ENCODE assay signal across 25 cellular contexts in the genomic region with DNA sequence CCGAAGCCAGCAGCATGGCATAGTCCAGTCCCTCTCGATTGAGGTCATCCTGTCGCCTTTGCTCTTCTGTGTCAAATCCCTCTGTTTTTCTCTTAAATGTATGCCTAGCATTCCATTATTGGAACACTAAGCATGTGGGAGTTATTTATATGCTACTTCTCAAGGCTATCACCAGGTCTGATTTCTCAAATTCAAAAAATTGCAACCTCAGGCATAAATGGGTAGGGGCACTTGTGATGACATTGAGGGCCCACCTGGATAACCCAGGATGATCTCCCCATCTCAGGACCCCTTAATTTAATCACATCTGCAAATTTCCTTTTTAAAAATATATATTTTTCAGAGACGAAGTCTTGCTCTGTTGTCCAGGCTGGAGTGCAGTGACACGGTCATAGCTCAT.
DNase-seq lines count a peak whose midpoint lies in the region; ATAC-seq, FAIRE-seq and TF ChIP-seq lines count a peak whose summit lies in the region.
"Had no signal": no experiment of that assay in that cellular context is flagged by ENCODE, and none has a peak within 500 bp of the region (broad histone marks: within the 10 kb centered on the region; RNA-seq: fewer than 3 reads in every experiment).

No MANE protein-coding gene starts in this region.

- BruUV-seq in K562 (replicated peaks; lab: Mats Ljungman, UMichigan) = no TSS peak

- H3K4me2 ChIP-seq in K562 (ENCODE audit: insufficient read depth, low read length) = no peak overlapping the region
- H3K4me2 ChIP-seq: BLaER1 had no signal

- H3K4me3 Mint-ChIP-seq in activated naive CD8-positive, alpha-beta T cell = no peak overlapping the region
- H3K4me3 Mint-ChIP-seq in activated naive CD8-positive, alpha-beta T cell treated with anti-CD3 and anti-CD28 coated beads for 36 hours = no peak overlapping the region
- no peak overlapping the region for H3K4me3 Mint-ChIP-seq in progenitor cell of endocrine pancreas (ENCODE audit: low read depth)
- H3K4me3 Mint-ChIP-seq: B cell; CD4-positive, CD25-positive, alpha-beta regulatory T cell; CD8-positive, alpha-beta T cell had no signal

- in situ Hi-C loops in K562 (cut with MboI) = no loop called here

- ATAC-seq in K562 (no peak), GM21367 (IDR thresholded peaks at IDR 0.05; ENCODE audit: unreplicated experiment) (no peak)
- ATAC-seq: CD8-positive, alpha-beta T cell; GM12878 had no signal

- TF ChIP-seq CTCF in K562 (IDR thresholded peaks at IDR 0.05 in 2 of 3, conservative IDR thresholded peaks at IDR 0.05 in 1 of 3; ENCODE audit: insufficient read depth in 2 of 3, low read depth in 1 of 3, low read length in 3 of 3) (no peak), dorsolateral prefrontal cortex (IDR thresholded peaks at IDR 0.05 in 54 of 56, conservative IDR thresholded peaks at IDR 0.05 in 2 of 56; ENCODE audit: low read depth in 1 of 56, partially characterized antibody in 56 of 56) (no peak), progenitor cell of endocrine pancreas (IDR thresholded peaks at IDR 0.05; ENCODE audit: unreplicated experiment) (no peak)

- no peaks in the 10 kb centered on the region for H3K9me1 ChIP-seq in K562 (ENCODE audit: control insufficient read depth, insufficient read depth, low read length)

- TF ChIP-seq RAD21 in K562 (CRISPR knock-in tag; conservative IDR thresholded peaks at IDR 0.05 in 1 of 2, IDR thresholded peaks at IDR 0.05 in 1 of 2) = no peak

- no peaks in the 10 kb centered on the region for H3K36me3 ChIP-seq in K562 (ENCODE audit: control insufficient read depth, insufficient read depth, low read length)
- H3K36me3 ChIP-seq: BLaER1 had no signal

- WGBS in K562 (ENCODE audit: insufficient coverage, low coverage, missing lambda C conversion rate) = 66% methylated on average over 5 of the region's 5 CpGs

- CTCF ChIA-PET in K562 (lab: Yijun Ruan, JAX; ENCODE audit: low intra/inter-chr PET ratio) = no interaction called here

- H3K4me3 ChIP-seq in K562 (no peak overlapping the region), dorsolateral prefrontal cortex (peak overlapping the region in 2 of 59 donors; percentile 10 to 46)
- H3K4me3 ChIP-seq: BLaER1, GM12878, GM23248 had no signal

- H3K27ac ChIP-seq in K562 (ENCODE audit: extremely low read depth, low read depth, low read length) (no peak overlapping the region), dorsolateral prefrontal cortex (peak overlapping the region in 57 of 59 donors; percentile 3 to 90 (median 77)), substantia nigra (ENCODE audit: low read depth, low read length, poor library complexity, severe bottlenecking) (peak overlapping the region; percentile 69)
- H3K27ac ChIP-seq: 22Rv1, BLaER1, C4-2B, GM23248 had no signal

- H4K20me1 ChIP-seq in K562 (replicated peaks; ENCODE audit: control insufficient read depth, insufficient read depth, low read length) = no peaks in the 10 kb centered on the region
- H4K20me1 ChIP-seq: BLaER1 had no signal

- no peak overlapping the region; a peak in 1 of 4 replicates for H3K9ac ChIP-seq in K562 (ENCODE audit: insufficient read depth in 1 of 2, low read depth in 2 of 2, low read length in 2 of 2)
- H3K9ac ChIP-seq: BLaER1, GM23248 had no signal

- intact Hi-C loops in K562 (cut with micrococcal nuclease) = no loop called here
- intact Hi-C loops in dorsolateral prefrontal cortex (cut with DNase I) = no loop called here

- no peak for FAIRE-seq in K562 (lab: Jason Lieb, UNC)
- FAIRE-seq: A204.1, GM12878, GM19239, H1 had no signal

- TF ChIP-seq POLR2A in K562 (conservative IDR thresholded peaks at IDR 0.05) = no peak

- H3K27me3 ChIP-seq in K562 (ENCODE audit: control insufficient read depth in 2 of 2, insufficient read depth in 2 of 2, low read length in 2 of 2) = no peaks in the 10 kb centered on the region
- H3K27me3 ChIP-seq in dorsolateral prefrontal cortex = no peaks in the 10 kb centered on the region
- H3K27me3 ChIP-seq: BLaER1 had no signal

- H3K4me1 Mint-ChIP-seq in activated naive CD8-positive, alpha-beta T cell (ENCODE audit: low read depth) = no peaks in the 10 kb centered on the region
- H3K4me1 Mint-ChIP-seq in activated naive CD8-positive, alpha-beta T cell treated with anti-CD3 and anti-CD28 coated beads for 36 hours = no peaks in the 10 kb centered on the region
- H3K4me1 Mint-ChIP-seq in progenitor cell of endocrine pancreas (ENCODE audit: low read depth) = no peaks in the 10 kb centered on the region
- H3K4me1 Mint-ChIP-seq: B cell; CD4-positive, CD25-positive, alpha-beta regulatory T cell had no signal

- peak overlapping the region; percentile 82 for H2AFZ ChIP-seq in K562 (ENCODE audit: low read depth, low read length)
- H2AFZ ChIP-seq: GM23248 had no signal

- H3K36me3 Mint-ChIP-seq in activated naive CD8-positive, alpha-beta T cell = peaks cover 9% of the 10 kb centered on the region
- H3K36me3 Mint-ChIP-seq in activated naive CD8-positive, alpha-beta T cell treated with anti-CD3 and anti-CD28 coated beads for 36 hours = peaks cover 5% of the 10 kb centered on the region
- peaks cover 6% of the 10 kb centered on the region for H3K36me3 Mint-ChIP-seq in progenitor cell of endocrine pancreas (ENCODE audit: insufficient read depth)
- H3K36me3 Mint-ChIP-seq: CD8-positive, alpha-beta T cell had no signal

- peak overlapping the region; percentile 10 for H3K27ac Mint-ChIP-seq in activated naive CD8-positive, alpha-beta T cell
- H3K27ac Mint-ChIP-seq in activated naive CD8-positive, alpha-beta T cell treated with anti-CD3 and anti-CD28 coated beads for 36 hours = no peak overlapping the region
- H3K27ac Mint-ChIP-seq in progenitor cell of endocrine pancreas = no peak overlapping the region
- H3K27ac Mint-ChIP-seq: B cell; CD8-positive, alpha-beta T cell had no signal

- no peaks in the 10 kb centered on the region for H3K9me3 Mint-ChIP-seq in activated naive CD8-positive, alpha-beta T cell (ENCODE audit: low read depth)
- H3K9me3 Mint-ChIP-seq in activated naive CD8-positive, alpha-beta T cell treated with anti-CD3 and anti-CD28 coated beads for 36 hours = no peaks in the 10 kb centered on the region
- H3K9me3 Mint-ChIP-seq in progenitor cell of endocrine pancreas (ENCODE audit: low read depth) = no peaks in the 10 kb centered on the region
- H3K9me3 Mint-ChIP-seq: CD4-positive, CD25-positive, alpha-beta regulatory T cell; CD8-positive, alpha-beta T cell had no signal

- POLR2A ChIA-PET in K562 (lab: Yijun Ruan, JAX) = interaction anchor here (1.1 kb wide), 1 partner anchor 39 kb away, joined by 5 read pairs; no protein-coding TSS in a partner anchor

- H3K9me3 ChIP-seq in K562 (replicated peaks; ENCODE audit: control insufficient read depth, insufficient read depth, low read depth, low read length) = no peaks in the 10 kb centered on the region
- H3K9me3 ChIP-seq: BLaER1, Caco-2 had no signal

- no peak for DNase-seq in activated naive CD8-positive, alpha-beta T cell treated with anti-CD3 and anti-CD28 coated beads for 36 hours
- DNase-seq in K562 (ENCODE audit: extremely low read depth in 1 of 4, low spot score in 3 of 4) (no peak), dorsolateral prefrontal cortex (no peak), substantia nigra (lab: John Stamatoyannopoulos, UW) (no peak), progenitor cell of endocrine pancreas (ENCODE audit: low spot score, unreplicated experiment) (no peak)
- no peak for DNase-seq in activated CD4-positive, alpha-beta T cell treated with anti-CD3 and anti-CD28 coated beads for 48 hours
- DNase-seq: Caco-2; CD4-positive, CD25-positive, alpha-beta regulatory T cell; CD8-positive, alpha-beta T cell; DMS79; EL; GDM1; GM23248; H7; HCEC 1CT had no signal

- no peaks in the 10 kb centered on the region for H3K27me3 Mint-ChIP-seq in activated naive CD8-positive, alpha-beta T cell
- H3K27me3 Mint-ChIP-seq in activated naive CD8-positive, alpha-beta T cell treated with anti-CD3 and anti-CD28 coated beads for 36 hours = no peaks in the 10 kb centered on the region
- H3K27me3 Mint-ChIP-seq in progenitor cell of endocrine pancreas = peaks cover 3% of the 10 kb centered on the region
- H3K27me3 Mint-ChIP-seq: B cell; CD4-positive, CD25-positive, alpha-beta regulatory T cell had no signal

- no peaks in the 10 kb centered on the region for H3K79me2 ChIP-seq in K562 (ENCODE audit: control insufficient read depth, insufficient read depth, low read length)

- no peaks in the 10 kb centered on the region; a peak in 1 of 5 replicates for H3K4me1 ChIP-seq in K562 (replicated peaks in 1 of 2; ENCODE audit: control insufficient read depth in 2 of 2, insufficient read depth in 2 of 2, low read length in 2 of 2)
- H3K4me1 ChIP-seq: Caco-2 had no signal

- TF ChIP-seq EP300 in K562 (IDR thresholded peaks at IDR 0.05; ENCODE audit: low read length) = no peak

TF ChIP-seq in K562, 482 proteins besides CTCF, POLR2A, EP300 and RAD21 (continues in another document):
- TF ChIP-seq PML (IDR thresholded peaks at IDR 0.05; ENCODE audit: low read length) (no peak), BDP1 (IDR thresholded peaks at IDR 0.05; ENCODE audit: insufficient read depth, insufficient read length) (no peak), FOSL1 (tag; conservative IDR thresholded peaks at IDR 0.05) (no peak), C11orf30 (IDR thresholded peaks at IDR 0.05; ENCODE audit: low read depth) (peak; percentile 27; the same call in 1 of the 2 replicates), CEBPB (tag; IDR thresholded peaks at IDR 0.05) (no peak), ZNF316 (IDR thresholded peaks at IDR 0.05) (peak; percentile 52; the same call in 1 of the 2 replicates)
- TF ChIP-seq, protein P1, sequence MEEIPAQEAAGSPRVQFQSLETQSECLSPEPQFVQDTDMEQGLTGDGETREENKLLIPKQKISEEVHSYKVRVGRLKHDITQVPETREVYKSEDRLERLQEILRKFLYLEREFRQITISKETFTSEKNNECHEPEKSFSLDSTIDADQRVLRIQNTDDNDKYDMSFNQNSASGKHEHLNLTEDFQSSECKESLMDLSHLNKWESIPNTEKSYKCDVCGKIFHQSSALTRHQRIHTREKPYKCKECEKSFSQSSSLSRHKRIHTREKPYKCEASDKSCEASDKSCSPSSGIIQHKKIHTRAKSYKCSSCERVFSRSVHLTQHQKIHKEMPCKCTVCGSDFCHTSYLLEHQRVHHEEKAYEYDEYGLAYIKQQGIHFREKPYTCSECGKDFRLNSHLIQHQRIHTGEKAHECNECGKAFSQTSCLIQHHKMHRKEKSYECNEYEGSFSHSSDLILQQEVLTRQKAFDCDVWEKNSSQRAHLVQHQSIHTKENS (CRISPR knock-in tag; IDR thresholded peaks at IDR 0.05) = no peak
